ENCODE assay signal across 19 cellular contexts in the genomic region with DNA sequence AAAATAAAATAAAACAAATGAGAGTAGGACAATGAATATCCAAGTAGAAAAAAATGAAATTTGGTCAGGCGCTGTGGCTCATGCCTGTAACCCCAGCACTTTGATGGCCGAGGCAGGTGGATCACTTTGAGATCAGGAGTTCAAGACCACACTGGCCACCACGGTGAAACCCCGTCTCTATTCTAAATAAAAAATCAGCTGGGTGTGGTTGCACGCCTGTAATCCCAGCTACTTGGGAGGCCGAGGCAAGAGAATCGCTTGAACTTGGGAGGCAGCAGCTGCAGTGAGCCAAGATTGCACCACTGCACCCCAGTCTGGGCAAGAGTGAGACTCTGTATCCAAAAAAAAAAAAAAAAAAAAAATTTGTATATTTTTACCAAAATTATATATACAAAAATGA. TPM values are rescaled to one million over a fixed set of nuclear protein-coding genes. Genes with fewer than 3 reads are reported as not detected.
DNase-seq lines count a peak whose midpoint lies in the region; ATAC-seq and TF ChIP-seq lines count a peak whose summit lies in the region.
"Had no signal": no experiment of that assay in that cellular context is flagged by ENCODE, and none has a peak within 500 bp of the region (broad histone marks: within the 10 kb centered on the region; RNA-seq: fewer than 3 reads in every experiment).

No MANE protein-coding gene starts in this region.

- no peaks in the 10 kb centered on the region for H3K9me3 Mint-ChIP-seq in type B pancreatic cell
- no peaks in the 10 kb centered on the region for H3K9me3 Mint-ChIP-seq in activated T-helper 17 cell treated with anti-CD3 and anti-CD28 coated beads, Interleukin-2, amount 50 U/mL, for 72 hours
- no peaks in the 10 kb centered on the region for H3K9me3 Mint-ChIP-seq in progenitor cell of endocrine pancreas (ENCODE audit: low read depth)
- H3K9me3 Mint-ChIP-seq: CD4-positive, alpha-beta T cell; CD8-positive, alpha-beta T cell had no signal

- no peaks in the 10 kb centered on the region for H3K27me3 Mint-ChIP-seq in type B pancreatic cell
- no peaks in the 10 kb centered on the region for H3K27me3 Mint-ChIP-seq in activated T-helper 17 cell treated with anti-CD3 and anti-CD28 coated beads, Interleukin-2, amount 50 U/mL, for 72 hours
- H3K27me3 Mint-ChIP-seq in progenitor cell of endocrine pancreas, result no peaks in the 10 kb centered on the region
- H3K27me3 Mint-ChIP-seq: B cell; CD4-positive, alpha-beta T cell had no signal

- H3K4me1 ChIP-seq in SJCRH30 (peaks cover 10% of the 10 kb centered on the region), esophagus squamous epithelium (peaks cover 0 to 17% (median 4%) of the 10 kb centered on the region in 3 donors)
- H3K4me1 ChIP-seq: BLaER1 treated with 17β-estradiol and CSF1 and Interleukin-3, amounts not matched to agents 10 nM and 100 nM; Caco-2 had no signal

- 43 to 48% methylated on average over 7 of the region's 7 CpGs for WGBS in esophagus squamous epithelium, 2 donors

- no peak overlapping the region for H3K27ac Mint-ChIP-seq in type B pancreatic cell
- no peak overlapping the region for H3K27ac Mint-ChIP-seq in activated T-helper 17 cell treated with anti-CD3 and anti-CD28 coated beads, Interleukin-2, amount 50 U/mL, for 72 hours
- no peak overlapping the region for H3K27ac Mint-ChIP-seq in progenitor cell of endocrine pancreas
- H3K27ac Mint-ChIP-seq: B cell; CD4-positive, alpha-beta T cell; CD8-positive, alpha-beta T cell had no signal

- no peaks in the 10 kb centered on the region for H3K4me1 Mint-ChIP-seq in type B pancreatic cell (ENCODE audit: unreplicated experiment)
- H3K4me1 Mint-ChIP-seq in activated T-helper 17 cell treated with anti-CD3 and anti-CD28 coated beads, Interleukin-2, amount 50 U/mL, for 72 hours, result no peaks in the 10 kb centered on the region
- no peaks in the 10 kb centered on the region for H3K4me1 Mint-ChIP-seq in progenitor cell of endocrine pancreas (ENCODE audit: low read depth)
- H3K4me1 Mint-ChIP-seq: B cell had no signal

- no peak for TF ChIP-seq CTCF in esophagus squamous epithelium (IDR thresholded peaks at IDR 0.05)
- no peak for TF ChIP-seq CTCF in type B pancreatic cell (conservative IDR thresholded peaks at IDR 0.05)
- no peak for TF ChIP-seq CTCF in progenitor cell of endocrine pancreas (IDR thresholded peaks at IDR 0.05; ENCODE audit: unreplicated experiment)

- no peak overlapping the region for H3K27ac ChIP-seq in SJCRH30
- peak overlapping the region; percentile 11 for H3K27ac ChIP-seq in epithelial cell of prostate
- H3K27ac ChIP-seq in esophagus squamous epithelium, result peak overlapping the region in 3 of 4 donors; percentile 42 to 64 (median 43)
- H3K27ac ChIP-seq: BLaER1 treated with 17β-estradiol and CSF1 and Interleukin-3, amounts not matched to agents 10 nM and 100 nM; C4-2B had no signal

- H3K36me3 Mint-ChIP-seq in type B pancreatic cell, result no peaks in the 10 kb centered on the region
- H3K36me3 Mint-ChIP-seq in activated T-helper 17 cell treated with anti-CD3 and anti-CD28 coated beads, Interleukin-2, amount 50 U/mL, for 72 hours (ENCODE audit: low read depth), result no peaks in the 10 kb centered on the region
- no peaks in the 10 kb centered on the region for H3K36me3 Mint-ChIP-seq in progenitor cell of endocrine pancreas (ENCODE audit: insufficient read depth)
- H3K36me3 Mint-ChIP-seq: CD8-positive, alpha-beta T cell had no signal

- H3K9me3 ChIP-seq in SJCRH30 (replicated peaks), result no peaks in the 10 kb centered on the region; the same call in 1 of the 2 replicates
- H3K9me3 ChIP-seq in esophagus squamous epithelium, result no peaks in the 10 kb centered on the region
- H3K9me3 ChIP-seq: Caco-2 had no signal

- no peak for ATAC-seq in activated T-helper 17 cell treated with anti-CD3 and anti-CD28 coated beads, Interleukin-2, amount 50 U/mL, for 72 hours (replicated peaks)
- ATAC-seq: CD8-positive, alpha-beta T cell had no signal

- H3K4me3 ChIP-seq in SJCRH30 (no peak overlapping the region), esophagus squamous epithelium (no peak overlapping the region)
- H3K4me3 ChIP-seq: BLaER1 treated with 17β-estradiol and CSF1 and Interleukin-3, amounts not matched to agents 10 nM and 100 nM had no signal

- intact Hi-C loops in esophagus squamous epithelium (cut with DNase I), result no loop called here

- H3K27me3 ChIP-seq in SJCRH30, result no peaks in the 10 kb centered on the region
- no peaks in the 10 kb centered on the region for H3K27me3 ChIP-seq in esophagus squamous epithelium
- H3K27me3 ChIP-seq: BLaER1 treated with 17β-estradiol and CSF1 and Interleukin-3, amounts not matched to agents 10 nM and 100 nM had no signal

- H3K36me3 ChIP-seq in SJCRH30 (no peaks in the 10 kb centered on the region), esophagus squamous epithelium (no peaks in the 10 kb centered on the region)
- H3K36me3 ChIP-seq: BLaER1 treated with 17β-estradiol and CSF1 and Interleukin-3, amounts not matched to agents 10 nM and 100 nM had no signal

- H3K4me3 Mint-ChIP-seq in type B pancreatic cell (no peak overlapping the region), progenitor cell of endocrine pancreas (ENCODE audit: low read depth) (no peak overlapping the region)
- H3K4me3 Mint-ChIP-seq in activated T-helper 17 cell treated with anti-CD3 and anti-CD28 coated beads, Interleukin-2, amount 50 U/mL, for 72 hours, result no peak overlapping the region
- H3K4me3 Mint-ChIP-seq: B cell; CD4-positive, alpha-beta T cell; CD8-positive, alpha-beta T cell had no signal

- TF ChIP-seq POLR2A in esophagus squamous epithelium (IDR thresholded peaks at IDR 0.05), result no peak

- DNase-seq in SJCRH30 (peak; percentile 59 to 69), epithelial cell of prostate (ENCODE audit: low read depth, low spot score) (no peak), esophagus squamous epithelium (lab: John Stamatoyannopoulos, UW) (no peak), type B pancreatic cell (ENCODE audit: extremely low spot score, unreplicated experiment) (peak; percentile 42), progenitor cell of endocrine pancreas (ENCODE audit: low spot score, unreplicated experiment) (no peak), NCI-H146 treated with DMSO at 0.1 percent for 48 hours (lab: John Stamatoyannopoulos, UW; ENCODE audit: unreplicated experiment) (no peak)
- DNase-seq: 8988T; ACHN; AML-193; Caco-2; Calu3; CD4-positive, alpha-beta T cell; CD8-positive, alpha-beta T cell; DMS79 treated with DMSO at 0.1 percent for 48 hours; GF-D8 had no signal

RNA-seq across cellular contexts. Expression of a gene that starts 18.2 kb away (rescaled TPM):
- total RNA-seq in SJCRH30 (2014; rRNA removed; shearing (Covaris generic)), result 14.1 and 18.7 TPM in 2 replicates
- 10 to 100 TPM in 2 of 4 donors, 1 to 10 TPM in 2; 7.4 to 16.2 (median 10.0) TPM for total RNA-seq in esophagus squamous epithelium
- 15.1 and 16.4 TPM in 2 replicates for total RNA-seq in type B pancreatic cell (ENCODE audit: low replicate concordance)
- total RNA-seq in activated T-helper 17 cell treated with anti-CD3 and anti-CD28 coated beads, Interleukin-2, amount 50 U/mL, for 72 hours, result 10 to 100 TPM; 11.6 TPM
- total RNA-seq in progenitor cell of endocrine pancreas, result 21.5 and 22.5 TPM in 2 replicates

Comparison
In these comparisons a context has a peak if more than half of its experiments do, and no peak if none do; other contexts are left out.
1. DNase-seq: peak in SJCRH30 (2 of 2) and type B pancreatic cell (single experiment); none in epithelial cell of prostate (single experiment), esophagus squamous epithelium (single experiment), progenitor cell of endocrine pancreas (single experiment) and NCI-H146 treated with DMSO at 0.1 percent for 48 hours (single experiment).